In the genomic region with DNA sequence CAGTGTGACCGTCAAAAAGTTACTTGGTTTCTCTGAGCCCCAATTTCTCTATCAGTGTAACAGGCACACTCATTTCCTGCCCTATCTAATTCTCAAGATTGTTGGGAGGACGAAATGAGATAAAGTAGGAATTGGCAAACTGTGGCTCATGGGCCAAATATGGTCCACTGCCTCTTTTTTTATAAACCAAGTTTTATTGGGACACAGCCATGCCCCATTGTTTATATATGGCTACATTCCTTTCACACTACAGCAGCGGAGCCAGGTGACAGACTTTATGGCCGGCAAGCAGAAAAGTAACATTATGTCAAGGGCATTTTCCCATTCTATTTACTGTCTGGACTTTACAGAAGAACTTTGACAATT, we compare ENCODE assay signal across 13 cellular contexts.
"Had no signal": no experiment of that assay in that cellular context is flagged by ENCODE, and none has a peak within 500 bp of the region (broad histone marks: within the 10 kb centered on the region; RNA-seq: fewer than 3 reads in every experiment).

No MANE protein-coding gene starts in this region.

- H3K4me3 ChIP-seq: body of pancreas, psoas muscle had no signal

- ATAC-seq: body of pancreas; effector memory CD8-positive, alpha-beta T cell; psoas muscle; sciatic nerve; stimulated activated naive B cell treated with anti-CD40 and anti-IgM and Interleukin-4, amounts not matched to agents 10 μg/mL and 1 μg/mL and 100 μg/mL, for 72 hours had no signal

- DNase-seq: activated B cell treated with CpG ODN at 0.5 μM for 24 hours; activated CD4-positive, alpha-beta T cell treated with anti-CD3 and anti-CD28 coated beads, Interleukin-2, amount 10 ng/mL, durations not matched to agents 24 days and 14 days; activated naive CD4-positive, alpha-beta T cell treated with anti-CD3 and anti-CD28 coated beads for 36 hours; body of pancreas; effector memory CD8-positive, alpha-beta T cell; foreskin fibroblast; glutamatergic neuron; occipital lobe; psoas muscle; stimulated activated CD4-positive, alpha-beta T cell treated with anti-CD3 and anti-CD28 coated beads, Interleukin-2, amount 100 ng/mL, for 24 hours; stimulated activated naive B cell treated with anti-CD40 and anti-IgM and Interleukin-4, amounts not matched to agents 10 μg/mL and 1 μg/mL and 100 μg/mL, for 72 hours; T-helper 1 cell had no signal

- H3K27me3 ChIP-seq: body of pancreas had no signal

- H3K9me3 ChIP-seq: body of pancreas, psoas muscle had no signal

- H3K27ac ChIP-seq: body of pancreas, psoas muscle had no signal

- H3K4me1 ChIP-seq: body of pancreas, psoas muscle had no signal
